In genomic region chr10:128522551-128523289, GRCh38 we compare ENCODE assay signal across 30 cellular contexts.
"Had no signal": no experiment of that assay in that cellular context is flagged by ENCODE, and none has a peak within 500 bp of the region (broad histone marks: within the 10 kb centered on the region; RNA-seq: fewer than 3 reads in every experiment).

No MANE protein-coding gene starts in this region.

- H3K4me3 ChIP-seq: gastroesophageal sphincter, ovary, skin epidermis, upper lobe of right lung had no signal

- DNase-seq: activated CD4-positive, alpha-beta memory T cell treated with anti-CD3 and anti-CD28 coated beads for 36 hours; activated CD4-positive, alpha-beta T cell treated with anti-CD3 and anti-CD28 coated beads, Interleukin-2, amount 10 ng/mL, durations not matched to agents 24 days and 14 days; activated CD4-positive, CD25-positive, alpha-beta regulatory T cell treated with anti-CD3 and anti-CD28 coated beads, Interleukin-2, amount 50 U/mL, for 72 hours; activated CD8-positive, alpha-beta memory T cell treated with anti-CD3 and anti-CD28 coated beads, Interleukin-2, amount 50 U/mL, for 4 hours; activated effector memory CD4-positive, alpha-beta T cell treated with anti-CD3 and anti-CD28 coated beads, Interleukin-2, amount 50 U/mL, for 16 hours; activated naive CD4-positive, alpha-beta T cell treated with anti-CD3 and anti-CD28 coated beads for 36 hours; activated naive CD8-positive, alpha-beta T cell treated with anti-CD3 and anti-CD28 coated beads, Interleukin-2, amount 10 ng/mL, durations not matched to agents 7 days and 5 days; activated T-cell treated with anti-CD3 and anti-CD28 coated beads, Interleukin-2, amount 50 U/mL, for 1 hour; brain microvascular endothelial cell; caudate nucleus; hippocampal formation; left cardiac atrium; left ventricle myocardium superior; nephron progenitor cell; ovary; retina; stimulated activated CD4-positive, alpha-beta T cell treated with anti-CD3 and anti-CD28 coated beads, Interleukin-4, amount 100 ng/mL, for 24 hours; stimulated activated naive CD8-positive, alpha-beta T cell treated with anti-CD3 and anti-CD28 coated beads, Interleukin-15, amount 100 ng/mL, for 72 hours; substantia nigra; T-helper 9 cell; upper lobe of right lung had no signal

- H3K36me3 ChIP-seq: brain microvascular endothelial cell, gastroesophageal sphincter, ovary, upper lobe of right lung had no signal

- FAIRE-seq: astrocyte, endothelial cell of umbilical vein, keratinocyte had no signal

- H3K27me3 ChIP-seq: brain microvascular endothelial cell, ovary had no signal

- H3K27me3 Mint-ChIP-seq: activated CD4-positive, alpha-beta memory T cell treated with anti-CD3 and anti-CD28 coated beads for 36 hours; activated CD4-positive, alpha-beta T cell treated with anti-CD3 and anti-CD28 coated beads, Interleukin-2, amount 10 ng/mL, durations not matched to agents 24 days and 14 days; activated naive CD8-positive, alpha-beta T cell treated with anti-CD3 and anti-CD28 coated beads, Interleukin-2, amount 10 ng/mL, durations not matched to agents 7 days and 5 days had no signal

- H3K27ac Mint-ChIP-seq: activated CD4-positive, alpha-beta memory T cell treated with anti-CD3 and anti-CD28 coated beads for 36 hours; activated CD4-positive, alpha-beta T cell treated with anti-CD3 and anti-CD28 coated beads, Interleukin-2, amount 10 ng/mL, durations not matched to agents 24 days and 14 days; activated naive CD4-positive, alpha-beta T cell treated with anti-CD3 and anti-CD28 coated beads for 36 hours; activated naive CD8-positive, alpha-beta T cell treated with anti-CD3 and anti-CD28 coated beads, Interleukin-2, amount 10 ng/mL, durations not matched to agents 7 days and 5 days; activated T-helper 1 cell treated with anti-CD3 and anti-CD28 coated beads, Interleukin-12 subunit alpha, Interleukin-12 subunit beta, Interleukin-2, Interleukin-4 antibody, amounts not matched to agents 30 ng/mL and 10 ng/mL and 1 ng/mL, durations not matched to agents 14 hours and 24 hours and 36 hours; nephron progenitor cell; progenitor cell of endocrine pancreas; stimulated activated effector memory CD8-positive, alpha-beta T cell treated with anti-CD3 and anti-CD28 coated beads, Interleukin-12 subunit alpha, Interleukin-12 subunit beta, amount 100 ng/mL, for 72 hours; stimulated activated naive CD8-positive, alpha-beta T cell treated with anti-CD3 and anti-CD28 coated beads, Interleukin-15, amount 100 ng/mL, for 72 hours had no signal

- H3K36me3 Mint-ChIP-seq: activated CD4-positive, alpha-beta memory T cell treated with anti-CD3 and anti-CD28 coated beads for 36 hours; activated naive CD8-positive, alpha-beta T cell treated with anti-CD3 and anti-CD28 coated beads, Interleukin-2, amount 10 ng/mL, durations not matched to agents 7 days and 5 days; stimulated activated effector memory CD8-positive, alpha-beta T cell treated with anti-CD3 and anti-CD28 coated beads, Interleukin-12 subunit alpha, Interleukin-12 subunit beta, amount 100 ng/mL, for 72 hours had no signal

- H3K27ac ChIP-seq: brain microvascular endothelial cell, gastroesophageal sphincter, ovary, skin epidermis, upper lobe of right lung had no signal

- H3K4me3 Mint-ChIP-seq: activated CD4-positive, alpha-beta memory T cell treated with anti-CD3 and anti-CD28 coated beads for 36 hours; activated CD4-positive, alpha-beta T cell treated with anti-CD3 and anti-CD28 coated beads, Interleukin-2, amount 10 ng/mL, durations not matched to agents 24 days and 14 days; activated naive CD4-positive, alpha-beta T cell treated with anti-CD3 and anti-CD28 coated beads for 36 hours; activated naive CD8-positive, alpha-beta T cell treated with anti-CD3 and anti-CD28 coated beads, Interleukin-2, amount 10 ng/mL, durations not matched to agents 7 days and 5 days; activated T-helper 1 cell treated with anti-CD3 and anti-CD28 coated beads, Interleukin-12 subunit alpha, Interleukin-12 subunit beta, Interleukin-2, Interleukin-4 antibody, amounts not matched to agents 30 ng/mL and 10 ng/mL and 1 ng/mL, durations not matched to agents 14 hours and 24 hours and 36 hours; nephron progenitor cell; stimulated activated effector memory CD8-positive, alpha-beta T cell treated with anti-CD3 and anti-CD28 coated beads, Interleukin-12 subunit alpha, Interleukin-12 subunit beta, amount 100 ng/mL, for 72 hours; stimulated activated naive CD8-positive, alpha-beta T cell treated with anti-CD3 and anti-CD28 coated beads, Interleukin-15, amount 100 ng/mL, for 72 hours had no signal

- ATAC-seq: gastroesophageal sphincter; left cardiac atrium; left ventricle myocardium superior; sciatic nerve; stimulated activated effector memory CD8-positive, alpha-beta T cell treated with anti-CD3 and anti-CD28 coated beads, Interleukin-12 subunit alpha, Interleukin-12 subunit beta, amount 100 ng/mL, for 72 hours; stimulated activated naive CD8-positive, alpha-beta T cell treated with anti-CD3 and anti-CD28 coated beads, Interleukin-15, amount 100 ng/mL, for 72 hours; upper lobe of right lung had no signal

- H3K4me1 ChIP-seq: gastroesophageal sphincter, upper lobe of right lung had no signal

- H3K4me1 Mint-ChIP-seq: activated CD4-positive, alpha-beta T cell treated with anti-CD3 and anti-CD28 coated beads, Interleukin-2, amount 10 ng/mL, durations not matched to agents 24 days and 14 days; activated naive CD8-positive, alpha-beta T cell treated with anti-CD3 and anti-CD28 coated beads, Interleukin-2, amount 10 ng/mL, durations not matched to agents 7 days and 5 days; stimulated activated effector memory CD8-positive, alpha-beta T cell treated with anti-CD3 and anti-CD28 coated beads, Interleukin-12 subunit alpha, Interleukin-12 subunit beta, amount 100 ng/mL, for 72 hours; stimulated activated naive CD8-positive, alpha-beta T cell treated with anti-CD3 and anti-CD28 coated beads, Interleukin-15, amount 100 ng/mL, for 72 hours had no signal

- H3K9me3 ChIP-seq: ovary, upper lobe of right lung had no signal

- H3K9me3 Mint-ChIP-seq: activated CD4-positive, alpha-beta memory T cell treated with anti-CD3 and anti-CD28 coated beads for 36 hours; activated CD4-positive, alpha-beta T cell treated with anti-CD3 and anti-CD28 coated beads, Interleukin-2, amount 10 ng/mL, durations not matched to agents 24 days and 14 days; activated naive CD4-positive, alpha-beta T cell treated with anti-CD3 and anti-CD28 coated beads for 36 hours; activated naive CD8-positive, alpha-beta T cell treated with anti-CD3 and anti-CD28 coated beads, Interleukin-2, amount 10 ng/mL, durations not matched to agents 7 days and 5 days; activated T-helper 1 cell treated with anti-CD3 and anti-CD28 coated beads, Interleukin-12 subunit alpha, Interleukin-12 subunit beta, Interleukin-2, Interleukin-4 antibody, amounts not matched to agents 30 ng/mL and 10 ng/mL and 1 ng/mL, durations not matched to agents 14 hours and 24 hours and 36 hours; nephron progenitor cell; stimulated activated effector memory CD8-positive, alpha-beta T cell treated with anti-CD3 and anti-CD28 coated beads, Interleukin-12 subunit alpha, Interleukin-12 subunit beta, amount 100 ng/mL, for 72 hours had no signal
